Comparison of ENCODE assay signal across 13 cellular contexts in the genomic region with DNA sequence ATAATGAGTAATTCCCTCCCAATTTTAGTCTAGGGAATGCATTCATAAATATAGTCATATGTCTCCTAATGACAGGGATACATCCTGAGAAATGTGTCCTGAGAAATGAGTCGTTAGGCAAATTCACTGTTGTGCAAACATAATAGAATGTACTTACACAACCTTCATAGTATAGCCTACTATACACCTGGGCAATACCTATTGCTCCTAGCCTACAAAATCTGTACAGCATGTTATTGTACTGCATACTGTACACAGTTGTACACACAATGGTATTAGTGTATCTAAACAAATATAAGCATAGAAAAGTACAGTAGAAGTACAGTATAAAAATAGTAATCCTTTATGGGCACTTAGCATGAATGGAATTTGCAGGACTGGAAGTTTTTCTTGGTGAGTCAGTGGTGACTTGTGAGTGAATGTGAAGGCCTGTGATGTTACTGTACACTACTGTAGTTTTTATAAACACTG. TPM values are rescaled to one million over a fixed set of nuclear protein-coding genes. Genes with fewer than 3 reads are reported as not detected.
DNase-seq lines count a peak whose midpoint lies in the region; ATAC-seq, FAIRE-seq and TF ChIP-seq lines count a peak whose summit lies in the region.
"Had no signal": no experiment of that assay in that cellular context is flagged by ENCODE, and none has a peak within 500 bp of the region (broad histone marks: within the 10 kb centered on the region; RNA-seq: fewer than 3 reads in every experiment).

No MANE protein-coding gene starts in this region.

- peaks cover 10% of the 10 kb centered on the region for H3K9me3 Mint-ChIP-seq in mesothelial cell of epicardium
- H3K9me3 Mint-ChIP-seq in CD4-positive, alpha-beta T cell: no peaks in the 10 kb centered on the region

- no peak for FAIRE-seq in bronchial epithelial cell (lab: Jason Lieb, UNC)
- FAIRE-seq: D721Med had no signal

- H3K27me3 Mint-ChIP-seq in mesothelial cell of epicardium (ENCODE audit: low read depth): no peaks in the 10 kb centered on the region
- no peaks in the 10 kb centered on the region for H3K27me3 Mint-ChIP-seq in CD4-positive, alpha-beta T cell

- DNase-seq in Daoy (ENCODE audit: low read depth): peak; percentile 64
- peak; percentile 87 for DNase-seq in NCI-H526 treated with DMSO at 0.1 percent for 48 hours (lab: John Stamatoyannopoulos, UW)
- DNase-seq in bronchial epithelial cell (ENCODE audit: low read depth): peak; percentile 91
- DNase-seq in mesothelial cell of epicardium (ENCODE audit: low spot score in 2 of 2, unreplicated experiment in 2 of 2): no peak
- no peak for DNase-seq in CD4-positive, alpha-beta T cell
- no peak for DNase-seq in DMS79 treated with DMSO at 0.1 percent for 48 hours (lab: John Stamatoyannopoulos, UW)
- no peak for DNase-seq in stimulated activated naive CD4-positive, alpha-beta T cell (lab: John Stamatoyannopoulos, UW)
- no peak for DNase-seq in HT-29 (ENCODE audit: low spot score)
- DNase-seq: occipital lobe; Right ventricle myocardium superior; stimulated activated CD4-positive, alpha-beta T cell treated with anti-CD3 and anti-CD28 coated beads, Interleukin-4, amount 100 ng/mL, for 24 hours had no signal

- POLR2A ChIA-PET in CD4-positive, alpha-beta T cell (lab: Charles Lee): interaction anchor here (0.6 kb wide), 1 partner anchor 99 kb away, joined by 3 read pairs; no protein-coding TSS in a partner anchor

- H3K4me1 Mint-ChIP-seq in mesothelial cell of epicardium: peaks cover 20% of the 10 kb centered on the region
- peaks cover 20% of the 10 kb centered on the region for H3K4me1 Mint-ChIP-seq in CD4-positive, alpha-beta T cell (ENCODE audit: low read depth)

- no peak for TF ChIP-seq CTCF in bronchial epithelial cell (IDR thresholded peaks at IDR 0.05; ENCODE audit: insufficient read depth, low read length, severe bottlenecking)
- TF ChIP-seq CTCF in mesothelial cell of epicardium (IDR thresholded peaks at IDR 0.05; ENCODE audit: unreplicated experiment): no peak
- no peak for TF ChIP-seq CTCF in CD4-positive, alpha-beta T cell (IDR thresholded peaks at IDR 0.05)

- peaks cover 36% of the 10 kb centered on the region for H3K36me3 Mint-ChIP-seq in mesothelial cell of epicardium
- H3K36me3 Mint-ChIP-seq in CD4-positive, alpha-beta T cell (ENCODE audit: low read depth): peaks cover 59% of the 10 kb centered on the region

- CTCF ChIA-PET in CD4-positive, alpha-beta T cell (lab: Charles Lee): no interaction called here

- H3K4me3 Mint-ChIP-seq in mesothelial cell of epicardium: no peak overlapping the region
- H3K4me3 Mint-ChIP-seq in CD4-positive, alpha-beta T cell: no peak overlapping the region

- no peaks in the 10 kb centered on the region for H3K27me3 ChIP-seq in bronchial epithelial cell (ENCODE audit: control insufficient read depth, insufficient read depth, low read length)
- no peaks in the 10 kb centered on the region for H3K27me3 ChIP-seq in CD4-positive, alpha-beta T cell (ENCODE audit: control insufficient read depth, insufficient read depth, low read length)
- H3K27me3 ChIP-seq: gastroesophageal sphincter had no signal

- H3K27ac ChIP-seq in CD4-positive, alpha-beta T cell (ENCODE audit: low read depth, low read length): no peak overlapping the region
- H3K27ac ChIP-seq: gastroesophageal sphincter had no signal

- H3K36me3 ChIP-seq in bronchial epithelial cell (ENCODE audit: control insufficient read depth, insufficient read depth, low read length): no peaks in the 10 kb centered on the region

- no peak overlapping the region for H3K4me3 ChIP-seq in bronchial epithelial cell (ENCODE audit: low read depth, low read length)
- H3K4me3 ChIP-seq: gastroesophageal sphincter had no signal

- peak overlapping the region; percentile 43 for H3K27ac Mint-ChIP-seq in mesothelial cell of epicardium
- no peak overlapping the region for H3K27ac Mint-ChIP-seq in CD4-positive, alpha-beta T cell

- ATAC-seq in CD4-positive, alpha-beta T cell (ENCODE audit: poor library complexity): no peak
- ATAC-seq: gastroesophageal sphincter had no signal

- peaks cover 4% of the 10 kb centered on the region for H3K9me3 ChIP-seq in CD4-positive, alpha-beta T cell (ENCODE audit: control insufficient read depth, low read length)

- intact Hi-C loops in CD4-positive, alpha-beta T cell (cut with DNase I, micrococcal nuclease): loop anchor here in 1 of 2 experiments (10.0 kb wide), 1 partner anchor 1277 kb away; a partner anchor contains a TSS

RNA-seq across cellular contexts. Expression of a gene that starts 6.6 kb away (rescaled TPM):
- 18.0 and 31.9 TPM in 2 replicates for total RNA-seq in Daoy (2014; rRNA removed; shearing (Covaris generic))
- total RNA-seq in bronchial epithelial cell (7.9 and 10.2 TPM in 2 replicates), mesothelial cell of epicardium (36.6 to 41.2 TPM (median 37.8 TPM) in 3 replicates)
- 10 to 100 TPM; 10.1 to 10.2 TPM for total RNA-seq in CD4-positive, alpha-beta T cell
- total RNA-seq in HT-29 (2014; rRNA removed; shearing (Covaris generic)): 6.2 and 8.5 TPM in 2 replicates

RNA-seq across cellular contexts. Expression of a gene that starts 6.8 kb away (rescaled TPM):
- 1.5 and 4.6 TPM in 2 replicates for total RNA-seq in Daoy (2014; rRNA removed; shearing (Covaris generic))
- total RNA-seq in bronchial epithelial cell: 2.1 and 2.7 TPM in 2 replicates
- 8.0 to 9.4 TPM (median 8.0 TPM) in 3 replicates for total RNA-seq in mesothelial cell of epicardium
- total RNA-seq in CD4-positive, alpha-beta T cell: 1 to 10 TPM; 3.0 to 4.4 TPM
- 0.18 TPM in 1 of 2 replicates, not detected in the other for total RNA-seq in HT-29 (2014; rRNA removed; shearing (Covaris generic))

Comparison
In these comparisons a context has a peak if more than half of its experiments do, and no peak if none do; other contexts are left out.
1. DNase-seq: peak in Daoy (single experiment), NCI-H526 treated with DMSO at 0.1 percent for 48 hours (single experiment) and bronchial epithelial cell (single experiment); none in mesothelial cell of epicardium (0 of 2), CD4-positive, alpha-beta T cell (0 of 10), DMS79 treated with DMSO at 0.1 percent for 48 hours (single experiment), stimulated activated naive CD4-positive, alpha-beta T cell (0 of 6) and HT-29 (single experiment).